ENCODE assay signal across 1 cellular context in the genomic region with DNA sequence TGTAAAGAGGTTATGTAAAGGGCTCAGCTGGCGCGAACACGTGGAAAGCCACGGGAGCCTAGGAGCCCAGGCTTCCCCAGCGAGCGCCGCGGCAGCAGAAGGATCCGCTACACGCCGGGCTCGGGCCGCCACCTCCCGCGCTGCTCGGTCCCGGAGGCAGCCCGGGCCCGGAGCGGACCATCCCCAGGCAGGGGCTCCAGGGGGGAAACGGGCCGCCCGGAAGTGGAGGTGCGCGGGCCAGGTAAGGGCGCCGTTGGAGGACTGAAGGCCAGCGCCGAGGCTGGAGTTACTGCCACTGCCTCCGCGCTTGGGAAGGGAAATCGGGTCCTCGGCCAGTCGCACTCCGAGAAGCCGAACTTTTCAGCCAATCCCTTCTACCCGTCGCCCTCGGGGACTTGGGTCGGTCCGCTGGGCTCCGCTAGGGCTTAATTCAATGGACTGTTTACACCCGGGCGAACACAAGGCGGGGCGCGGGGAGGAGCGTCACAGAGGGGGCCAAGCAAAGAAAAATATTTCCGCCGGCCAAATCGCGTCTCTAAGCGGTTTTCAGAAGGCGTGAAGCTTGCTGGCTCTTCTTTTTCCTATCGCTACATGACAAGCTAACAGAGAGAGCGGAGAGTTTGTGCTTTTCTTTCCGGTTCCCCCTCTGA.
TF ChIP-seq lines count a peak whose summit lies in the region.

No MANE protein-coding gene starts in this region.

TF ChIP-seq in WTC11, 78 proteins besides CTCF, POLR2A, EP300 and RAD21 (continued from another document and continues in another):
- TF ChIP-seq ZNF512 (CRISPR knock-in tag; IDR thresholded peaks at IDR 0.05; ENCODE audit: borderline replicate concordance) (no peak), E2F4 (CRISPR knock-in tag; IDR thresholded peaks at IDR 0.05; ENCODE audit: borderline replicate concordance, low read depth) (no peak), FOXK1 (CRISPR knock-in tag; IDR thresholded peaks at IDR 0.05) (peak; percentile 77), TP53 (CRISPR knock-in tag; IDR thresholded peaks at IDR 0.05) (no peak), SOX15 (CRISPR knock-in tag; IDR thresholded peaks at IDR 0.05) (no peak), SP1 (CRISPR knock-in tag; conservative IDR thresholded peaks at IDR 0.05) (no peak), NFATC4 (CRISPR knock-in tag; IDR thresholded peaks at IDR 0.05) (no peak), ZNF396 (CRISPR knock-in tag; IDR thresholded peaks at IDR 0.05; ENCODE audit: borderline replicate concordance) (no peak), GTF2I (CRISPR knock-in tag; conservative IDR thresholded peaks at IDR 0.05) (no peak), NFYB (CRISPR knock-in tag; conservative IDR thresholded peaks at IDR 0.05; ENCODE audit: low read depth) (no peak), ZNF281 (CRISPR knock-in tag; IDR thresholded peaks at IDR 0.05) (peak; percentile 48; the same call in 1 of the 2 replicates), AFF4 (CRISPR knock-in tag; IDR thresholded peaks at IDR 0.05; ENCODE audit: borderline replicate concordance) (no peak), ELF4 (CRISPR knock-in tag; IDR thresholded peaks at IDR 0.05; ENCODE audit: low read depth) (0 out of 2 replicates have a peak, but pooled peaks have one; percentile 3), MYBL2 (CRISPR knock-in tag; IDR thresholded peaks at IDR 0.05) (no peak; the same call in 1 of the 2 replicates), CREM (CRISPR knock-in tag; IDR thresholded peaks at IDR 0.05) (no peak), USF2 (CRISPR knock-in tag; IDR thresholded peaks at IDR 0.05) (no peak), ZNF416 (CRISPR knock-in tag; IDR thresholded peaks at IDR 0.05) (no peak), IRF2 (CRISPR knock-in tag; IDR thresholded peaks at IDR 0.05; ENCODE audit: borderline replicate concordance, low read depth) (no peak), PREB (CRISPR knock-in tag; IDR thresholded peaks at IDR 0.05; ENCODE audit: borderline replicate concordance) (no peak), NR2C2 (CRISPR knock-in tag; IDR thresholded peaks at IDR 0.05) (no peak), HMGA2 (CRISPR knock-in tag; IDR thresholded peaks at IDR 0.05) (no peak), ERG (CRISPR knock-in tag; IDR thresholded peaks at IDR 0.05) (no peak), ATF6 (CRISPR knock-in tag; IDR thresholded peaks at IDR 0.05) (no peak; the same call in 1 of the 2 replicates), CREB1 (CRISPR knock-in tag; IDR thresholded peaks at IDR 0.05) (no peak), ZNF423 (CRISPR knock-in tag; IDR thresholded peaks at IDR 0.05) (no peak)
- TF ChIP-seq, protein P1, sequence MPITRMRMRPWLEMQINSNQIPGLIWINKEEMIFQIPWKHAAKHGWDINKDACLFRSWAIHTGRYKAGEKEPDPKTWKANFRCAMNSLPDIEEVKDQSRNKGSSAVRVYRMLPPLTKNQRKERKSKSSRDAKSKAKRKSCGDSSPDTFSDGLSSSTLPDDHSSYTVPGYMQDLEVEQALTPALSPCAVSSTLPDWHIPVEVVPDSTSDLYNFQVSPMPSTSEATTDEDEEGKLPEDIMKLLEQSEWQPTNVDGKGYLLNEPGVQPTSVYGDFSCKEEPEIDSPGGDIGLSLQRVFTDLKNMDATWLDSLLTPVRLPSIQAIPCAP (CRISPR knock-in tag; IDR thresholded peaks at IDR 0.05), result no peak
- TF ChIP-seq, protein P2, sequence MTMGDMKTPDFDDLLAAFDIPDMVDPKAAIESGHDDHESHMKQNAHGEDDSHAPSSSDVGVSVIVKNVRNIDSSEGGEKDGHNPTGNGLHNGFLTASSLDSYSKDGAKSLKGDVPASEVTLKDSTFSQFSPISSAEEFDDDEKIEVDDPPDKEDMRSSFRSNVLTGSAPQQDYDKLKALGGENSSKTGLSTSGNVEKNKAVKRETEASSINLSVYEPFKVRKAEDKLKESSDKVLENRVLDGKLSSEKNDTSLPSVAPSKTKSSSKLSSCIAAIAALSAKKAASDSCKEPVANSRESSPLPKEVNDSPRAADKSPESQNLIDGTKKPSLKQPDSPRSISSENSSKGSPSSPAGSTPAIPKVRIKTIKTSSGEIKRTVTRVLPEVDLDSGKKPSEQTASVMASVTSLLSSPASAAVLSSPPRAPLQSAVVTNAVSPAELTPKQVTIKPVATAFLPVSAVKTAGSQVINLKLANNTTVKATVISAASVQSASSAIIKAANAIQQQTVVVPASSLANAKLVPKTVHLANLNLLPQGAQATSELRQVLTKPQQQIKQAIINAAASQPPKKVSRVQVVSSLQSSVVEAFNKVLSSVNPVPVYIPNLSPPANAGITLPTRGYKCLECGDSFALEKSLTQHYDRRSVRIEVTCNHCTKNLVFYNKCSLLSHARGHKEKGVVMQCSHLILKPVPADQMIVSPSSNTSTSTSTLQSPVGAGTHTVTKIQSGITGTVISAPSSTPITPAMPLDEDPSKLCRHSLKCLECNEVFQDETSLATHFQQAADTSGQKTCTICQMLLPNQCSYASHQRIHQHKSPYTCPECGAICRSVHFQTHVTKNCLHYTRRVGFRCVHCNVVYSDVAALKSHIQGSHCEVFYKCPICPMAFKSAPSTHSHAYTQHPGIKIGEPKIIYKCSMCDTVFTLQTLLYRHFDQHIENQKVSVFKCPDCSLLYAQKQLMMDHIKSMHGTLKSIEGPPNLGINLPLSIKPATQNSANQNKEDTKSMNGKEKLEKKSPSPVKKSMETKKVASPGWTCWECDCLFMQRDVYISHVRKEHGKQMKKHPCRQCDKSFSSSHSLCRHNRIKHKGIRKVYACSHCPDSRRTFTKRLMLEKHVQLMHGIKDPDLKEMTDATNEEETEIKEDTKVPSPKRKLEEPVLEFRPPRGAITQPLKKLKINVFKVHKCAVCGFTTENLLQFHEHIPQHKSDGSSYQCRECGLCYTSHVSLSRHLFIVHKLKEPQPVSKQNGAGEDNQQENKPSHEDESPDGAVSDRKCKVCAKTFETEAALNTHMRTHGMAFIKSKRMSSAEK (CRISPR knock-in tag; IDR thresholded peaks at IDR 0.05; ENCODE audit: borderline replicate concordance), result no peak
- TF ChIP-seq, protein P3, sequence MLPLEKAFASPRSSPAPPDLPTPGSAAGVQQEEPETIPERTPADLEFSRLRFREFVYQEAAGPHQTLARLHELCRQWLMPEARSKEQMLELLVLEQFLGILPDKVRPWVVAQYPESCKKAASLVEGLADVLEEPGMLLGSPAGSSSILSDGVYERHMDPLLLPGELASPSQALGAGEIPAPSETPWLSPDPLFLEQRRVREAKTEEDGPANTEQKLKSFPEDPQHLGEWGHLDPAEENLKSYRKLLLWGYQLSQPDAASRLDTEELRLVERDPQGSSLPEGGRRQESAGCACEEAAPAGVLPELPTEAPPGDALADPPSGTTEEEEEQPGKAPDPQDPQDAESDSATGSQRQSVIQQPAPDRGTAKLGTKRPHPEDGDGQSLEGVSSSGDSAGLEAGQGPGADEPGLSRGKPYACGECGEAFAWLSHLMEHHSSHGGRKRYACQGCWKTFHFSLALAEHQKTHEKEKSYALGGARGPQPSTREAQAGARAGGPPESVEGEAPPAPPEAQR (CRISPR knock-in tag; IDR thresholded peaks at IDR 0.05), result no peak
